1 cellular context compared by ENCODE assay signal in the genomic region with DNA sequence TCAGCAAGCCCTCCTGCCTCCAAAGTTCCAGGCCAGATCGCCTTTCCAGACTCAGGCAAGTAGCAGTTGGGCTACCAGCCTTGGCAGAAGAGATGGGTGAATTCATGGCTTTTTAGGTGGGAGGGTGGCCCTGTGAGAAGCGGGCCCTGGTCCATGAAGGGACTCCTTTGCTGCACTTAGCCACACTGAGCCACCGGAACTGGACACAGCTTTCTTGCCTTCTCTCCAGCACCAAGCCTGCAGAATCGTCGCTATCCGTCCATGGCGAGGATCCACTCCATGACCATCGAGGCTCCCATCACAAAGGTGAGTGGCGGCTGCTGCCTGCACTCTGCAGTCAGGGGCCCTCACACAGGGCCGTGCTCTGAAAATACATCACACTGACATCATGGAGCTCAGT.
TF ChIP-seq lines count a peak whose summit lies in the region.

No MANE protein-coding gene starts in this region.

TF ChIP-seq in H1, 55 proteins besides CTCF, POLR2A, EP300 and RAD21:
- TF ChIP-seq NANOG (IDR thresholded peaks at IDR 0.05; ENCODE audit: insufficient read depth, low read depth, low read length, poor library complexity, severe bottlenecking) (no peak), PHF8 (conservative IDR thresholded peaks at IDR 0.05; ENCODE audit: low read depth, low read length) (no peak), SIN3A (conservative IDR thresholded peaks at IDR 0.05 in 1 of 2, IDR thresholded peaks at IDR 0.05 in 1 of 2; ENCODE audit: low read depth in 1 of 2, low read length in 2 of 2) (no peak), SAP30 (IDR thresholded peaks at IDR 0.05; ENCODE audit: insufficient read depth, insufficient replicate concordance, low read length) (no peak), MAFK (IDR thresholded peaks at IDR 0.05; ENCODE audit: low read depth, low read length) (no peak), CBX5 (IDR thresholded peaks at IDR 0.05; ENCODE audit: low read depth, low read length) (no peak), CHD1 (IDR thresholded peaks at IDR 0.05; ENCODE audit: low read depth, low read length) (no peak), FOSL1 (IDR thresholded peaks at IDR 0.05; ENCODE audit: insufficient read depth, low read depth, low read length) (no peak), SUZ12 (IDR thresholded peaks at IDR 0.05; ENCODE audit: low read length) (no peak), CTBP2 (IDR thresholded peaks at IDR 0.05; ENCODE audit: borderline replicate concordance, insufficient read depth, insufficient read length, low read length) (no peak), TBP (IDR thresholded peaks at IDR 0.05; ENCODE audit: low read depth, low read length) (no peak)
- TF ChIP-seq, protein P1, sequence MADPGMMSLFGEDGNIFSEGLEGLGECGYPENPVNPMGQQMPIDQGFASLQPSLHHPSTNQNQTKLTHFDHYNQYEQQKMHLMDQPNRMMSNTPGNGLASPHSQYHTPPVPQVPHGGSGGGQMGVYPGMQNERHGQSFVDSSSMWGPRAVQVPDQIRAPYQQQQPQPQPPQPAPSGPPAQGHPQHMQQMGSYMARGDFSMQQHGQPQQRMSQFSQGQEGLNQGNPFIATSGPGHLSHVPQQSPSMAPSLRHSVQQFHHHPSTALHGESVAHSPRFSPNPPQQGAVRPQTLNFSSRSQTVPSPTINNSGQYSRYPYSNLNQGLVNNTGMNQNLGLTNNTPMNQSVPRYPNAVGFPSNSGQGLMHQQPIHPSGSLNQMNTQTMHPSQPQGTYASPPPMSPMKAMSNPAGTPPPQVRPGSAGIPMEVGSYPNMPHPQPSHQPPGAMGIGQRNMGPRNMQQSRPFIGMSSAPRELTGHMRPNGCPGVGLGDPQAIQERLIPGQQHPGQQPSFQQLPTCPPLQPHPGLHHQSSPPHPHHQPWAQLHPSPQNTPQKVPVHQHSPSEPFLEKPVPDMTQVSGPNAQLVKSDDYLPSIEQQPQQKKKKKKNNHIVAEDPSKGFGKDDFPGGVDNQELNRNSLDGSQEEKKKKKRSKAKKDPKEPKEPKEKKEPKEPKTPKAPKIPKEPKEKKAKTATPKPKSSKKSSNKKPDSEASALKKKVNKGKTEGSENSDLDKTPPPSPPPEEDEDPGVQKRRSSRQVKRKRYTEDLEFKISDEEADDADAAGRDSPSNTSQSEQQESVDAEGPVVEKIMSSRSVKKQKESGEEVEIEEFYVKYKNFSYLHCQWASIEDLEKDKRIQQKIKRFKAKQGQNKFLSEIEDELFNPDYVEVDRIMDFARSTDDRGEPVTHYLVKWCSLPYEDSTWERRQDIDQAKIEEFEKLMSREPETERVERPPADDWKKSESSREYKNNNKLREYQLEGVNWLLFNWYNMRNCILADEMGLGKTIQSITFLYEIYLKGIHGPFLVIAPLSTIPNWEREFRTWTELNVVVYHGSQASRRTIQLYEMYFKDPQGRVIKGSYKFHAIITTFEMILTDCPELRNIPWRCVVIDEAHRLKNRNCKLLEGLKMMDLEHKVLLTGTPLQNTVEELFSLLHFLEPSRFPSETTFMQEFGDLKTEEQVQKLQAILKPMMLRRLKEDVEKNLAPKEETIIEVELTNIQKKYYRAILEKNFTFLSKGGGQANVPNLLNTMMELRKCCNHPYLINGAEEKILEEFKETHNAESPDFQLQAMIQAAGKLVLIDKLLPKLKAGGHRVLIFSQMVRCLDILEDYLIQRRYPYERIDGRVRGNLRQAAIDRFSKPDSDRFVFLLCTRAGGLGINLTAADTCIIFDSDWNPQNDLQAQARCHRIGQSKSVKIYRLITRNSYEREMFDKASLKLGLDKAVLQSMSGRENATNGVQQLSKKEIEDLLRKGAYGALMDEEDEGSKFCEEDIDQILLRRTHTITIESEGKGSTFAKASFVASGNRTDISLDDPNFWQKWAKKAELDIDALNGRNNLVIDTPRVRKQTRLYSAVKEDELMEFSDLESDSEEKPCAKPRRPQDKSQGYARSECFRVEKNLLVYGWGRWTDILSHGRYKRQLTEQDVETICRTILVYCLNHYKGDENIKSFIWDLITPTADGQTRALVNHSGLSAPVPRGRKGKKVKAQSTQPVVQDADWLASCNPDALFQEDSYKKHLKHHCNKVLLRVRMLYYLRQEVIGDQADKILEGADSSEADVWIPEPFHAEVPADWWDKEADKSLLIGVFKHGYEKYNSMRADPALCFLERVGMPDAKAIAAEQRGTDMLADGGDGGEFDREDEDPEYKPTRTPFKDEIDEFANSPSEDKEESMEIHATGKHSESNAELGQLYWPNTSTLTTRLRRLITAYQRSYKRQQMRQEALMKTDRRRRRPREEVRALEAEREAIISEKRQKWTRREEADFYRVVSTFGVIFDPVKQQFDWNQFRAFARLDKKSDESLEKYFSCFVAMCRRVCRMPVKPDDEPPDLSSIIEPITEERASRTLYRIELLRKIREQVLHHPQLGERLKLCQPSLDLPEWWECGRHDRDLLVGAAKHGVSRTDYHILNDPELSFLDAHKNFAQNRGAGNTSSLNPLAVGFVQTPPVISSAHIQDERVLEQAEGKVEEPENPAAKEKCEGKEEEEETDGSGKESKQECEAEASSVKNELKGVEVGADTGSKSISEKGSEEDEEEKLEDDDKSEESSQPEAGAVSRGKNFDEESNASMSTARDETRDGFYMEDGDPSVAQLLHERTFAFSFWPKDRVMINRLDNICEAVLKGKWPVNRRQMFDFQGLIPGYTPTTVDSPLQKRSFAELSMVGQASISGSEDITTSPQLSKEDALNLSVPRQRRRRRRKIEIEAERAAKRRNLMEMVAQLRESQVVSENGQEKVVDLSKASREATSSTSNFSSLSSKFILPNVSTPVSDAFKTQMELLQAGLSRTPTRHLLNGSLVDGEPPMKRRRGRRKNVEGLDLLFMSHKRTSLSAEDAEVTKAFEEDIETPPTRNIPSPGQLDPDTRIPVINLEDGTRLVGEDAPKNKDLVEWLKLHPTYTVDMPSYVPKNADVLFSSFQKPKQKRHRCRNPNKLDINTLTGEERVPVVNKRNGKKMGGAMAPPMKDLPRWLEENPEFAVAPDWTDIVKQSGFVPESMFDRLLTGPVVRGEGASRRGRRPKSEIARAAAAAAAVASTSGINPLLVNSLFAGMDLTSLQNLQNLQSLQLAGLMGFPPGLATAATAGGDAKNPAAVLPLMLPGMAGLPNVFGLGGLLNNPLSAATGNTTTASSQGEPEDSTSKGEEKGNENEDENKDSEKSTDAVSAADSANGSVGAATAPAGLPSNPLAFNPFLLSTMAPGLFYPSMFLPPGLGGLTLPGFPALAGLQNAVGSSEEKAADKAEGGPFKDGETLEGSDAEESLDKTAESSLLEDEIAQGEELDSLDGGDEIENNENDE (IDR thresholded peaks at IDR 0.05; ENCODE audit: insufficient replicate concordance, low read length) = no peak
- TF ChIP-seq, protein P2, sequence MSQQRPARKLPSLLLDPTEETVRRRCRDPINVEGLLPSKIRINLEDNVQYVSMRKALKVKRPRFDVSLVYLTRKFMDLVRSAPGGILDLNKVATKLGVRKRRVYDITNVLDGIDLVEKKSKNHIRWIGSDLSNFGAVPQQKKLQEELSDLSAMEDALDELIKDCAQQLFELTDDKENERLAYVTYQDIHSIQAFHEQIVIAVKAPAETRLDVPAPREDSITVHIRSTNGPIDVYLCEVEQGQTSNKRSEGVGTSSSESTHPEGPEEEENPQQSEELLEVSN (IDR thresholded peaks at IDR 0.05) = no peak
